In genomic region chr5:30040483-30041116, GRCh38 we compare ENCODE assay signal across 9 cellular contexts.
DNase-seq lines count a peak whose midpoint lies in the region; ATAC-seq lines count a peak whose summit lies in the region.
"Had no signal": no experiment of that assay in that cellular context is flagged by ENCODE, and none has a peak within 500 bp of the region (broad histone marks: within the 10 kb centered on the region; RNA-seq: fewer than 3 reads in every experiment).

No MANE protein-coding gene starts in this region.

- no peaks in the 10 kb centered on the region for H3K36me3 Mint-ChIP-seq in activated CD4-positive, alpha-beta T cell treated with anti-CD3 and anti-CD28 coated beads for 36 hours (ENCODE audit: low read depth)
- H3K36me3 Mint-ChIP-seq: activated naive CD4-positive, alpha-beta T cell treated with anti-CD3 and anti-CD28 coated beads, Interleukin-2, amount 50 U/mL, for 72 hours had no signal

- intact Hi-C loops in activated CD4-positive, alpha-beta T cell treated with anti-CD3 and anti-CD28 coated beads for 36 hours (cut with DNase I, micrococcal nuclease) = loop anchor here in 1 of 2 experiments (1.0 kb wide), 1 partner anchor 1192 kb away; no protein-coding TSS in a partner anchor

- POLR2A ChIA-PET in activated CD4-positive, alpha-beta T cell treated with anti-CD3 and anti-CD28 coated beads for 36 hours (lab: Charles Lee) = no interaction called here

- peaks cover 4% of the 10 kb centered on the region for H3K9me3 Mint-ChIP-seq in activated CD4-positive, alpha-beta T cell treated with anti-CD3 and anti-CD28 coated beads for 36 hours (ENCODE audit: low read depth)

- peak; percentile 37 for DNase-seq in activated CD4-positive, alpha-beta T cell treated with anti-CD3 and anti-CD28 coated beads for 36 hours
- DNase-seq in activated CD4-positive, alpha-beta T cell treated with anti-CD3 and anti-CD28 coated beads for 1 hour = no peak
- DNase-seq in HS-27A (ENCODE audit: low read depth) (peak; percentile 52), NCI-H748 (lab: John Stamatoyannopoulos, UW; ENCODE audit: unreplicated experiment) (peak; percentile 96), brain pericyte (ENCODE audit: low read depth, low spot score) (peak; percentile 44), lung microvascular endothelial cell (ENCODE audit: low read depth in 2 of 2) (peak; percentile 4 to 14)
- no peak for DNase-seq in activated CD8-positive, alpha-beta memory T cell treated with anti-CD3 and anti-CD28 coated beads for 24 hours

- ATAC-seq in activated CD4-positive, alpha-beta T cell treated with anti-CD3 and anti-CD28 coated beads for 36 hours = no peak
- no peak for ATAC-seq in HG02571 (IDR thresholded peaks at IDR 0.05; ENCODE audit: unreplicated experiment)
- ATAC-seq: activated naive CD4-positive, alpha-beta T cell treated with anti-CD3 and anti-CD28 coated beads, Interleukin-2, amount 50 U/mL, for 72 hours had no signal

- H3K4me3 Mint-ChIP-seq in activated CD4-positive, alpha-beta T cell treated with anti-CD3 and anti-CD28 coated beads for 36 hours = no peak overlapping the region

- H3K27ac Mint-ChIP-seq in activated CD4-positive, alpha-beta T cell treated with anti-CD3 and anti-CD28 coated beads for 36 hours = no peak overlapping the region
- H3K27ac Mint-ChIP-seq: activated naive CD4-positive, alpha-beta T cell treated with anti-CD3 and anti-CD28 coated beads, Interleukin-2, amount 50 U/mL, for 72 hours had no signal

- CTCF ChIA-PET in activated CD4-positive, alpha-beta T cell treated with anti-CD3 and anti-CD28 coated beads for 36 hours (lab: Charles Lee) = interaction anchor here (0.7 to 1.9 kb wide), 5 partner anchors 9 to 1191 kb away, joined by 3 to 9 read pairs (median 3); no protein-coding TSS in a partner anchor

- no peaks in the 10 kb centered on the region for H3K27me3 Mint-ChIP-seq in activated CD4-positive, alpha-beta T cell treated with anti-CD3 and anti-CD28 coated beads for 36 hours

- H3K4me1 Mint-ChIP-seq in activated CD4-positive, alpha-beta T cell treated with anti-CD3 and anti-CD28 coated beads for 36 hours = no peaks in the 10 kb centered on the region

Comparison
In these comparisons a context has a peak if more than half of its experiments do, and no peak if none do; other contexts are left out.
1. DNase-seq: peak in activated CD4-positive, alpha-beta T cell treated with anti-CD3 and anti-CD28 coated beads for 36 hours (single experiment), HS-27A (single experiment), NCI-H748 (single experiment), brain pericyte (single experiment) and lung microvascular endothelial cell (2 of 2); none in activated CD4-positive, alpha-beta T cell treated with anti-CD3 and anti-CD28 coated beads for 1 hour (single experiment) and activated CD8-positive, alpha-beta memory T cell treated with anti-CD3 and anti-CD28 coated beads for 24 hours (single experiment).